7 cellular contexts compared by ENCODE assay signal in genomic region chr19:34733266-34733825, GRCh38. TPM values are rescaled to one million over a fixed set of nuclear protein-coding genes. Genes with fewer than 3 reads are reported as not detected.
A peak's percentile ranks its signal among the peaks of the same experiment; 100 is the strongest.
DNase-seq lines count a peak whose midpoint lies in the region; ATAC-seq and TF ChIP-seq lines count a peak whose summit lies in the region.

No MANE protein-coding gene starts in this region.

- peak overlapping the region; percentile 91 to 98 (median 98) for H3K27ac Mint-ChIP-seq in IgD-negative memory B cell
- peak overlapping the region; percentile 97 for H3K27ac Mint-ChIP-seq in activated B cell treated with CpG ODN at 0.5 μM for 24 hours

- H3K4me3 Mint-ChIP-seq in IgD-negative memory B cell: peak overlapping the region; percentile 94 to 98 (median 96)
- H3K4me3 Mint-ChIP-seq in activated B cell treated with CpG ODN at 0.5 μM for 24 hours: peak overlapping the region; percentile 97

- H3K9me3 Mint-ChIP-seq in IgD-negative memory B cell: peaks cover 0 to 5% (median 2%) of the 10 kb centered on the region in 3 donors
- H3K9me3 Mint-ChIP-seq in activated B cell treated with CpG ODN at 0.5 μM for 24 hours: no peaks in the 10 kb centered on the region

- H3K4me3 ChIP-seq in heart left ventricle (peak overlapping the region; percentile 66 to 96 (median 84)), sigmoid colon (peak overlapping the region; percentile 68 to 90 (median 77))

- peak in 1 of 4 donors; percentile 32 for TF ChIP-seq EP300 in sigmoid colon (IDR thresholded peaks at IDR 0.05)

- H3K36me3 ChIP-seq in heart left ventricle (peaks cover 0 to 31% (median 24%) of the 10 kb centered on the region in 9 donors), sigmoid colon (peaks cover 0 to 31% (median 14%) of the 10 kb centered on the region in 4 donors)

- H3K27me3 ChIP-seq in heart left ventricle (no peaks in the 10 kb centered on the region), sigmoid colon (no peaks in the 10 kb centered on the region)

- H3K27ac ChIP-seq in heart left ventricle (peak overlapping the region; percentile 94 to 99 (median 98)), sigmoid colon (peak overlapping the region; percentile 93 to 99 (median 96))

- H3K4me1 ChIP-seq in heart left ventricle (peaks cover 4 to 31% (median 25%) of the 10 kb centered on the region in 12 donors), sigmoid colon (peaks cover 0 to 30% (median 26%) of the 10 kb centered on the region in 4 donors)

- H3K36me3 Mint-ChIP-seq in IgD-negative memory B cell: peaks cover 9% of the 10 kb centered on the region
- peaks cover 26% of the 10 kb centered on the region for H3K36me3 Mint-ChIP-seq in activated B cell treated with CpG ODN at 0.5 μM for 24 hours (ENCODE audit: low read depth)

- 0 to 1% (median 0%) methylated on average over 16 of the region's 16 CpGs for WGBS in heart left ventricle, 4 donors
- 1% methylated on average over 16 of the region's 16 CpGs for WGBS in sigmoid colon, 2 donors

- H3K4me1 Mint-ChIP-seq in IgD-negative memory B cell (peaks cover 18 to 23% (median 21%) of the 10 kb centered on the region in 3 donors), activated B cell treated with CpG ODN at 0.5 μM for 24 hours (peaks cover 25% of the 10 kb centered on the region)

- peak; percentile 27 for ATAC-seq in GM21528 (IDR thresholded peaks at IDR 0.05; ENCODE audit: low FRiP score, unreplicated experiment)
- peak; percentile 30 for ATAC-seq in activated B cell treated with CpG ODN at 0.5 μM for 24 hours (ENCODE audit: low read depth)
- peak; percentile 26 to 41 (median 33) for ATAC-seq in heart left ventricle

- H3K27me3 Mint-ChIP-seq in IgD-negative memory B cell (no peaks in the 10 kb centered on the region), activated B cell treated with CpG ODN at 0.5 μM for 24 hours (peaks cover 3% of the 10 kb centered on the region)

- H3K9me3 ChIP-seq in heart left ventricle (peaks cover 0 to 28% (median 3%) of the 10 kb centered on the region in 12 donors), sigmoid colon (peaks cover 0 to 8% (median 3%) of the 10 kb centered on the region in 4 donors)

- DNase-seq in GDM1 (lab: John Stamatoyannopoulos, UW): peak; percentile 79
- no peak for DNase-seq in activated B cell treated with CpG ODN at 0.5 μM for 24 hours
- peak; percentile 56 to 65 (median 60) for DNase-seq in heart left ventricle
- DNase-seq in sigmoid colon: peak; percentile 75
- DNase-seq in HCEC 1CT: no peak

- intact Hi-C loops in activated B cell treated with CpG ODN at 0.5 μM for 24 hours (cut with micrococcal nuclease): loop anchor here (10.0 kb wide), 1 partner anchor 191 kb away; the partner anchor contains the start of gene ZNF30
- intact Hi-C loops in heart left ventricle (cut with DNase I): loop anchor here in 8 of 10 donors (1.0 to 10.0 kb wide), 4 partner anchors 39 to 193 kb away; partner anchors contain the start of genes SCGB2B2 (in 6 of the 8), ZNF302 (in 6 of the 8), ZNF30 (in 4 of the 8) and ZNF599 (in 1 of the 8)
- intact Hi-C loops in sigmoid colon (cut with DNase I): loop anchor here (1.0 kb wide), 1 partner anchor 56 kb away; the partner anchor contains the start of genes SCGB2B2 and ZNF302

- TF ChIP-seq CTCF in activated B cell treated with CpG ODN at 0.5 μM for 24 hours (IDR thresholded peaks at IDR 0.05) (no peak), heart left ventricle (IDR thresholded peaks at IDR 0.05) (no peak), sigmoid colon (IDR thresholded peaks at IDR 0.05) (no peak)

- TF ChIP-seq POLR2A in heart left ventricle (IDR thresholded peaks at IDR 0.05): peak; percentile 16 to 47
- TF ChIP-seq POLR2A in sigmoid colon (IDR thresholded peaks at IDR 0.05): peak; percentile 23 to 42

- POLR2A ChIA-PET in activated B cell treated with CpG ODN at 0.5 μM for 24 hours (lab: Charles Lee): interaction anchor here (0.6 to 2.0 kb wide), 6 partner anchors 21 to 1756 kb away, joined by 3 to 16 read pairs (median 4); partner anchors contain the start of genes SCGB2B2, ZNF30, ZNF302 and ZNF566

- CTCF ChIA-PET in activated B cell treated with CpG ODN at 0.5 μM for 24 hours (lab: Charles Lee): no interaction called here

RNA-seq across cellular contexts. Expression of gene ZNF181, which starts 0.7 kb away (rescaled TPM):
- 28.3 TPM for polyA plus RNA-seq in IgD-negative memory B cell
- 8.2 and 8.7 TPM in 2 replicates for total RNA-seq in activated B cell treated with CpG ODN at 0.5 μM for 24 hours
- total RNA-seq in heart left ventricle: 10 to 100 TPM; 14.4 to 46.6 (median 18.8) TPM
- polyA plus RNA-seq in heart left ventricle: 10 to 100 TPM in 1 of 2 donors, 1 to 10 TPM in 1; 8.6 to 15.6 TPM
- 10 to 100 TPM; 26.6 to 52.3 (median 42.4) TPM for total RNA-seq in sigmoid colon
- 1 to 10 TPM; 4.4 to 8.3 (median 5.4) TPM for polyA plus RNA-seq in sigmoid colon

RNA-seq across cellular contexts. Expression of gene ZNF599, which starts 39.7 kb away (rescaled TPM):
- 4.4 TPM for polyA plus RNA-seq in IgD-negative memory B cell
- 3.1 and 3.6 TPM in 2 replicates for total RNA-seq in activated B cell treated with CpG ODN at 0.5 μM for 24 hours
- total RNA-seq in heart left ventricle: 1 to 10 TPM; 3.0 to 5.6 (median 3.6) TPM
- 1 to 10 TPM; 2.8 to 3.0 TPM for polyA plus RNA-seq in heart left ventricle
- 10 to 100 TPM in 1 of 4 donors, 1 to 10 TPM in 3; 7.1 to 11.9 (median 7.3) TPM for total RNA-seq in sigmoid colon
- polyA plus RNA-seq in sigmoid colon: 1 to 10 TPM in 2 of 3 donors, under 1 TPM in 1; 0.46 to 5.4 (median 4.2) TPM

RNA-seq across cellular contexts. Expression of gene ZNF302, which starts 55.9 kb away (rescaled TPM):
- 13.1 TPM for polyA plus RNA-seq in IgD-negative memory B cell
- 33.7 and 38.1 TPM in 2 replicates for total RNA-seq in activated B cell treated with CpG ODN at 0.5 μM for 24 hours
- 10 to 100 TPM; 24.3 to 37.2 (median 33.0) TPM for total RNA-seq in heart left ventricle
- polyA plus RNA-seq in heart left ventricle: 10 to 100 TPM; 25.5 to 32.2 TPM
- total RNA-seq in sigmoid colon: 10 to 100 TPM; 22.7 to 40.6 (median 37.0) TPM
- polyA plus RNA-seq in sigmoid colon: 10 to 100 TPM in 1 of 3 donors, 1 to 10 TPM in 2; 7.4 to 12.8 (median 9.6) TPM

RNA-seq across cellular contexts. Expression of gene SCGB2B2, which starts 56.4 kb away (rescaled TPM):
- polyA plus RNA-seq in IgD-negative memory B cell (not detected), heart left ventricle (under 1 TPM; 0.11 to 0.80 TPM), sigmoid colon (under 1 TPM in 1 of 3 donors, not detected in 2; 0.71 TPM)
- total RNA-seq in activated B cell treated with CpG ODN at 0.5 μM for 24 hours (0.78 and 1.4 TPM in 2 replicates), heart left ventricle (1 to 10 TPM in 2 of 9 donors, under 1 TPM in 6, not detected in 1; 0.19 to 1.7 (median 0.84) TPM), sigmoid colon (1 to 10 TPM in 2 of 4 donors, under 1 TPM in 2; 0.49 to 1.7 (median 1.1) TPM)

Comparison
In these comparisons a context has a peak if more than half of its experiments do, and no peak if none do; other contexts are left out.
1. DNase-seq: peak in GDM1 (single experiment), heart left ventricle (5 of 5) and sigmoid colon (single experiment); none in activated B cell treated with CpG ODN at 0.5 μM for 24 hours (single experiment) and HCEC 1CT (single experiment).
2. Peak in every context shown above with its lines, with median percentiles within 50 percentile points of each other: ATAC-seq.